11 cellular contexts compared by ENCODE assay signal in the genomic region with DNA sequence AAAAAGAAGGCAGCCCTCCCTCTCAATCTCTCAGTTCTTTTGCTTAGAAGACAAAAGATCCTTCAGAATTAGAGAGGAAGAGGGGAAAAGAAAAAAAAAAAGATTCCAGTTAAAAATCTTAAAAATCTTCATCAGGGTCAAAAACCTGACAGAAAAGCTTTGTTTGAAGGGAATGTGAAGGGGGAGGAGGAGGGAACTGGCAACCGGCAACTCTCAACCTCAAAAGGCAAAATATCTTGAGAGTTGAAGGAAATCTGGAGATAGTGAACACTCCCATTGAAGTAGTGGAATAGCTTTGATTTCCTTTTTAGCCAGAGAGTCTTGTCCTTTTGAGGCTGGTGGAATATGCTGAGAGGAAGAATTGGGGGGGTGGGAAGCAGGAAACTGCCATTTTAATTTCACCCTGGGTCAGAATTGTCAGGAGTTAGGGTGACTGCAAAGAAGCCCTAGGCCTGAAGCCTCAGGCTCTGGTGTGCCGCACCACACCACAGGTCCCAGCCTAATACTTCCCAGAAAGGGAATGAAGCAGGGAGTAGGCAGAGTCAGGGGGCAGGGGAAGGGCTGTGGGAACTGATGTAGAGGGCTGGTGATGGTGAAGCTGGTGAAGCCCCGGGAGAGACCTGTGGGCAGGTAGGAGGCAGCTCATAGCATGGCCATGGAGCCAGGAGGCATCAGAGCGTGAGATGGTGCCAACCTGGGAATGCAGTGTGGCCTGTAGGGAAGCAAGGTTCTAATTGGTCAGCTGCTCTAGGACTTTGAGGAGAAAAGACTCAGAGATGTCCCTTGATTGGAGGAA. TPM values are rescaled to one million over a fixed set of nuclear protein-coding genes. Genes with fewer than 3 reads are reported as not detected.
DNase-seq lines count a peak whose midpoint lies in the region; ATAC-seq and TF ChIP-seq lines count a peak whose summit lies in the region.
"Had no signal": no experiment of that assay in that cellular context is flagged by ENCODE, and none has a peak within 500 bp of the region (broad histone marks: within the 10 kb centered on the region; RNA-seq: fewer than 3 reads in every experiment).

No MANE protein-coding gene starts in this region.

- no peaks in the 10 kb centered on the region for H3K4me1 Mint-ChIP-seq in stimulated activated effector memory CD8-positive, alpha-beta T cell treated with anti-CD3 and anti-CD28 coated beads, Interleukin-12 subunit alpha, Interleukin-12 subunit beta, amount 100 ng/mL, for 72 hours
- H3K4me1 Mint-ChIP-seq: activated T-helper 17 cell treated with anti-CD3 and anti-CD28 coated beads, Interleukin-2, amount 50 U/mL, for 72 hours had no signal

- H3K4me3 Mint-ChIP-seq in stimulated activated effector memory CD8-positive, alpha-beta T cell treated with anti-CD3 and anti-CD28 coated beads, Interleukin-12 subunit alpha, Interleukin-12 subunit beta, amount 100 ng/mL, for 72 hours: no peak overlapping the region
- H3K4me3 Mint-ChIP-seq: activated T-helper 17 cell treated with anti-CD3 and anti-CD28 coated beads, Interleukin-2, amount 50 U/mL, for 72 hours had no signal

- no peaks in the 10 kb centered on the region for H3K36me3 Mint-ChIP-seq in stimulated activated effector memory CD8-positive, alpha-beta T cell treated with anti-CD3 and anti-CD28 coated beads, Interleukin-12 subunit alpha, Interleukin-12 subunit beta, amount 100 ng/mL, for 72 hours

- H3K4me3 ChIP-seq in HUES6 (ENCODE audit: low read depth, low read length): no peak overlapping the region
- peak overlapping the region in 1 of 3 donors; percentile 8 for H3K4me3 ChIP-seq in breast epithelium
- no peak overlapping the region for H3K4me3 ChIP-seq in lower lobe of right lung
- H3K4me3 ChIP-seq in stomach smooth muscle (ENCODE audit: low read length in 2 of 2): peak overlapping the region in 1 of 2 donors; percentile 8

- TF ChIP-seq CTCF in breast epithelium (IDR thresholded peaks at IDR 0.05) (no peak), lower lobe of right lung (IDR thresholded peaks at IDR 0.05) (no peak)

- ATAC-seq in lower lobe of right lung (no peak), GM21737 (IDR thresholded peaks at IDR 0.05; ENCODE audit: unreplicated experiment) (no peak)
- ATAC-seq in stimulated activated effector memory CD8-positive, alpha-beta T cell treated with anti-CD3 and anti-CD28 coated beads, Interleukin-12 subunit alpha, Interleukin-12 subunit beta, amount 100 ng/mL, for 72 hours: no peak
- ATAC-seq: activated T-helper 17 cell treated with anti-CD3 and anti-CD28 coated beads, Interleukin-2, amount 50 U/mL, for 72 hours had no signal

- intact Hi-C loops in breast epithelium (cut with DNase I; ENCODE audit: low total_unique reads): no loop called here
- intact Hi-C loops in lower lobe of right lung (cut with DNase I): no loop called here
- intact Hi-C loops in posterior vena cava (cut with DNase I): no loop called here

- no peaks in the 10 kb centered on the region for H3K27me3 ChIP-seq in HUES6 (ENCODE audit: control insufficient read depth, insufficient read depth, low read length)
- no peaks in the 10 kb centered on the region for H3K27me3 ChIP-seq in breast epithelium
- H3K27me3 ChIP-seq in lower lobe of right lung (ENCODE audit: low read depth): no peaks in the 10 kb centered on the region
- no peaks in the 10 kb centered on the region for H3K27me3 ChIP-seq in stomach smooth muscle (ENCODE audit: control insufficient read depth in 1 of 2, insufficient read depth in 2 of 2, low read length in 2 of 2)

- no peak for DNase-seq in breast epithelium (ENCODE audit: low spot score in 2 of 2)
- no peak for DNase-seq in lower lobe of right lung
- no peak for DNase-seq in posterior vena cava (ENCODE audit: low spot score)
- no peak for DNase-seq in NCI-H1417 treated with DMSO at 0.1 percent for 48 hours (lab: John Stamatoyannopoulos, UW)
- DNase-seq in stimulated activated effector memory CD8-positive, alpha-beta T cell treated with anti-CD3 and anti-CD28 coated beads, Interleukin-12 subunit alpha, Interleukin-12 subunit beta, amount 100 ng/mL, for 72 hours (ENCODE audit: low spot score in 2 of 2): no peak
- DNase-seq: effector CD4-positive, alpha-beta T cell; NCI-H1105 treated with DMSO at 0.1 percent for 48 hours had no signal

- H3K9me3 ChIP-seq in HUES6 (ENCODE audit: control insufficient read depth, insufficient read depth, low read depth, low read length): no peaks in the 10 kb centered on the region
- no peaks in the 10 kb centered on the region for H3K9me3 ChIP-seq in breast epithelium
- H3K9me3 ChIP-seq in lower lobe of right lung: no peaks in the 10 kb centered on the region
- no peaks in the 10 kb centered on the region for H3K9me3 ChIP-seq in stomach smooth muscle (ENCODE audit: control insufficient read depth in 2 of 2, low read length in 2 of 2)

- H3K9ac ChIP-seq in HUES6 (ENCODE audit: low read length): peak overlapping the region; percentile 10
- H3K9ac ChIP-seq in stomach smooth muscle (ENCODE audit: low read length in 2 of 2): no peak overlapping the region

- H3K9me3 Mint-ChIP-seq in stimulated activated effector memory CD8-positive, alpha-beta T cell treated with anti-CD3 and anti-CD28 coated beads, Interleukin-12 subunit alpha, Interleukin-12 subunit beta, amount 100 ng/mL, for 72 hours: no peaks in the 10 kb centered on the region
- H3K9me3 Mint-ChIP-seq: activated T-helper 17 cell treated with anti-CD3 and anti-CD28 coated beads, Interleukin-2, amount 50 U/mL, for 72 hours had no signal

- H3K27ac Mint-ChIP-seq in stimulated activated effector memory CD8-positive, alpha-beta T cell treated with anti-CD3 and anti-CD28 coated beads, Interleukin-12 subunit alpha, Interleukin-12 subunit beta, amount 100 ng/mL, for 72 hours: no peak overlapping the region
- H3K27ac Mint-ChIP-seq: activated T-helper 17 cell treated with anti-CD3 and anti-CD28 coated beads, Interleukin-2, amount 50 U/mL, for 72 hours had no signal

- TF ChIP-seq POLR2A in breast epithelium (IDR thresholded peaks at IDR 0.05): no peak

- no peaks in the 10 kb centered on the region for H3K36me3 ChIP-seq in HUES6 (ENCODE audit: control insufficient read depth, insufficient read depth, low read length)
- H3K36me3 ChIP-seq in breast epithelium: no peaks in the 10 kb centered on the region
- H3K36me3 ChIP-seq in lower lobe of right lung: no peaks in the 10 kb centered on the region
- H3K36me3 ChIP-seq in stomach smooth muscle (ENCODE audit: control insufficient read depth in 2 of 2, insufficient read depth in 2 of 2, low read length in 2 of 2): no peaks in the 10 kb centered on the region

- H3K27ac ChIP-seq in HUES6 (ENCODE audit: low read depth, low read length): peak overlapping the region; percentile 92; the same call in 1 of the 2 replicates
- peak overlapping the region; percentile 85 to 96 for H3K27ac ChIP-seq in breast epithelium
- peak overlapping the region; percentile 81 for H3K27ac ChIP-seq in lower lobe of right lung
- H3K27ac ChIP-seq in stomach smooth muscle (ENCODE audit: low read length): peak overlapping the region; percentile 70

- H3K4me1 ChIP-seq in HUES6 (ENCODE audit: control insufficient read depth, insufficient read depth, low read length) (peaks cover 82% of the 10 kb centered on the region), breast epithelium (peaks cover 22 to 31% of the 10 kb centered on the region in 2 donors), lower lobe of right lung (peaks cover 73% of the 10 kb centered on the region), stomach smooth muscle (ENCODE audit: control insufficient read depth, insufficient read depth, low read length) (peaks cover 62% of the 10 kb centered on the region)

RNA-seq across cellular contexts. Expression of a gene that starts 24.6 kb away (rescaled TPM):
- total RNA-seq in breast epithelium (10 to 100 TPM; 26.1 to 55.5 (median 34.1) TPM), lower lobe of right lung (26.9 TPM), posterior vena cava (10 to 100 TPM; 57.9 to 68.9 TPM)
